ENCODE assay signal across 8 cellular contexts in the genomic region with DNA sequence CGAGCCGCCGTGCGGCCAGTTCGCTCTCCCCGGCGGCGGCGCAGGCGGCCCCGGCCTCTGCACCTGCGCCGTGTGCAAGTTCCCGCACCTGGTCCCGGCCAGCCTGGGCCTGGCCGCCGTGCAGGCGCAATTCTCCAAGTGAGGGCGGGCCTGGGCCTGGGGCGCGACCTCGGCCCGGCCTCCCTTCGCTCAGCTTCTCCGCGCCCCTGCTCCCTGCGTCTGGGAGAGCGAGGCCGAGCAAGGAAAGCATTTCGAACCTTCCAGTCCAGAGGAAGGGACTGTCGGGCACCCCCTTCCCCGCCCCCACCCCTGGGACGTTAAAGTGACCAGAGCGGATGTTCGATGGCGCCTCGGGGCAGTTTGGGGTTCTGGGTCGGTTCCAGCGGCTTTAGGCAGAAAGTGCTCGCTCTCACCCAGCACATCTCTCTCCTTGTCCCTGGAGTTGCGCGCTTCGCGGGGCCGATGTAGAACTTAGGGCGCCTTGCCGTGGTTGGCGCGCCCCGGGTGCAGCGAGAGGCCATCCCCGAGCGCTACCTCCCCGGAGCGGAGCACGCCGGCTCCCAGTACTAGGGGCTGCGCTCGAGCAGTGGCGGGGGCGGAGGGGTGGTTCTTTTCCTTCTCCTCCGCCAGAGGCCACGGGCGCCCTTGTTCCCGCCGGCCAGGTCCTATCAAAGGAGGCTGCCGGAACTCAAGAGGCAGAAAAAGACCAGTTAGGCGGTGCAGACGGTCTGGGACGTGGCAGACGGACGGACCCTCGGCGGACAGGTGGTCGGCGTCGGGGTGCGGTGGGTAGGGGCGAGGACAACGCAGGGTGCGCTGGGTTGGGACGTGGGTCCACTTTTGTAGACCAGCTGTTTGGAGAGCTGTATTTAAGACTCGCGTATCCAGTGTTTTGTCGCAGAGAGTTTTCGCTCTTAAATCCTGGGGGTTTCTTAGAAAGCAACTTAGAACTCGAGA. TPM values are rescaled to one million over a fixed set of nuclear protein-coding genes. Genes with fewer than 3 reads are reported as not detected.
DNase-seq lines count a peak whose midpoint lies in the region; ATAC-seq and TF ChIP-seq lines count a peak whose summit lies in the region.

No MANE protein-coding gene starts in this region.

- H3K9me2 ChIP-seq in GM23338 (ENCODE audit: insufficient read depth) = no peaks in the 10 kb centered on the region

- H3K4me3 Mint-ChIP-seq in GM23338 = peak overlapping the region; percentile 72
- H3K4me3 Mint-ChIP-seq in activated T-helper 1 cell treated with anti-CD3 and anti-CD28 coated beads, Interleukin-12 subunit alpha, Interleukin-12 subunit beta, Interleukin-2, Interleukin-4 antibody, amounts not matched to agents 30 ng/mL and 10 ng/mL and 1 ng/mL, durations not matched to agents 14 hours and 24 hours and 36 hours = peak overlapping the region; percentile 67

- H3K36me3 ChIP-seq in A673 (ENCODE audit: insufficient read depth, low read length, poor library complexity, severe bottlenecking) (no peaks in the 10 kb centered on the region), GM23338 (ENCODE audit: insufficient read depth) (no peaks in the 10 kb centered on the region), iPS-15b (ENCODE audit: control insufficient read depth, insufficient read depth, low read length) (no peaks in the 10 kb centered on the region)

- no TSS peak for BruUV-seq in A673 (replicated peaks; lab: Mats Ljungman, UMichigan)

- no peaks in the 10 kb centered on the region for H3K4me1 ChIP-seq in A673 (ENCODE audit: insufficient read depth, low read length, poor library complexity, severe bottlenecking)
- peaks cover 38% of the 10 kb centered on the region for H3K4me1 ChIP-seq in GM23338 (ENCODE audit: insufficient read depth)
- peaks cover 23% of the 10 kb centered on the region for H3K4me1 ChIP-seq in iPS-15b (ENCODE audit: control insufficient read depth, insufficient read depth, low read length)

- TF ChIP-seq CTCF in A673 (conservative IDR thresholded peaks at IDR 0.05; ENCODE audit: low read depth, low read length) (no peak), GM23338 (conservative IDR thresholded peaks at IDR 0.05; ENCODE audit: low read depth in 2 of 2) (no peak), RWPE1 (conservative IDR thresholded peaks at IDR 0.05; ENCODE audit: low read depth) (no peak)

- H3K27ac ChIP-seq in A673 (ENCODE audit: low read depth, low read length, poor library complexity, severe bottlenecking) (no peak overlapping the region), GM23338 (ENCODE audit: low read depth) (no peak overlapping the region), RWPE1 (no peak overlapping the region)

- peak overlapping the region; percentile 93 for H2AFZ ChIP-seq in GM23338

- peaks cover 8% of the 10 kb centered on the region for H3K9me3 ChIP-seq in A673 (ENCODE audit: low read depth, low read length, poor library complexity, severe bottlenecking)
- no peaks in the 10 kb centered on the region for H3K9me3 ChIP-seq in iPS-15b (ENCODE audit: control insufficient read depth, insufficient read depth, low read length)

- H3K79me2 ChIP-seq in GM23338 (replicated peaks; ENCODE audit: insufficient read depth) = no peaks in the 10 kb centered on the region

- H3K27me3 Mint-ChIP-seq in GM23338 (ENCODE audit: insufficient read depth, low read depth, poor library complexity) = peaks cover 76% of the 10 kb centered on the region
- H3K27me3 Mint-ChIP-seq in activated T-helper 1 cell treated with anti-CD3 and anti-CD28 coated beads, Interleukin-12 subunit alpha, Interleukin-12 subunit beta, Interleukin-2, Interleukin-4 antibody, amounts not matched to agents 30 ng/mL and 10 ng/mL and 1 ng/mL, durations not matched to agents 14 hours and 24 hours and 36 hours (ENCODE audit: insufficient read depth) = peaks cover 71% of the 10 kb centered on the region

- H3K36me3 Mint-ChIP-seq in GM23338 (ENCODE audit: low read depth) = peaks cover 7% of the 10 kb centered on the region
- no peaks in the 10 kb centered on the region for H3K36me3 Mint-ChIP-seq in activated T-helper 1 cell treated with anti-CD3 and anti-CD28 coated beads, Interleukin-12 subunit alpha, Interleukin-12 subunit beta, Interleukin-2, Interleukin-4 antibody, amounts not matched to agents 30 ng/mL and 10 ng/mL and 1 ng/mL, durations not matched to agents 14 hours and 24 hours and 36 hours (ENCODE audit: low read depth)

- H3K27me3 ChIP-seq in A673 (replicated peaks; ENCODE audit: insufficient read depth, low read depth, low read length, poor library complexity) = peaks cover 99% of the 10 kb centered on the region
- peaks cover 96% of the 10 kb centered on the region for H3K27me3 ChIP-seq in GM23338 (ENCODE audit: insufficient read depth)
- peaks cover 96% of the 10 kb centered on the region for H3K27me3 ChIP-seq in iPS-15b (ENCODE audit: control insufficient read depth, insufficient read depth, low read length)

- peak overlapping the region; percentile 10 for H3K4me3 ChIP-seq in A673 (ENCODE audit: low read depth, low read length, poor library complexity, severe bottlenecking)
- H3K4me3 ChIP-seq in GM23338 = peak overlapping the region; percentile 63
- peak overlapping the region; percentile 45 for H3K4me3 ChIP-seq in iPS-15b (ENCODE audit: low read depth, low read length)

- peak; percentile 10 for DNase-seq in A673 (ENCODE audit: low spot score)
- DNase-seq in GM23338 (ENCODE audit: low spot score) = peak; percentile 69
- no peak for DNase-seq in activated T-helper 1 cell treated with anti-CD3 and anti-CD28 coated beads, Interleukin-12 subunit alpha, Interleukin-12 subunit beta, Interleukin-2, Interleukin-4 antibody, amounts not matched to agents 30 ng/mL and 10 ng/mL and 1 ng/mL, durations not matched to agents 14 hours and 24 hours and 36 hours (ENCODE audit: low spot score)
- peak; percentile 1 to 26 for DNase-seq in stimulated activated CD4-positive, alpha-beta T cell treated with anti-CD3 and anti-CD28 coated beads, Interleukin-2, amount 100 ng/mL, for 48 hours
- no peak for DNase-seq in SKM-1 treated with dmso at 0.1 percent for 144 hours (lab: John Stamatoyannopoulos, UW; ENCODE audit: unreplicated experiment)
- no peak for DNase-seq in RWPE1 (ENCODE audit: low spot score)

- no peaks in the 10 kb centered on the region; the same call in 1 of the 2 replicates for H4K20me1 ChIP-seq in GM23338 (replicated peaks; ENCODE audit: insufficient read depth)

- H3F3A ChIP-seq in GM23338 (replicated peaks; ENCODE audit: low read depth) = peaks cover 5% of the 10 kb centered on the region; the same call in 1 of the 2 replicates

- CTCF ChIA-PET in A673 (lab: Charles Lee) (no interaction called here), RWPE1 (lab: Yijun Ruan, JAX) (interaction anchor here (0.6 kb wide), 2 partner anchors 18 to 57 kb away, joined by 4 to 8 read pairs; no protein-coding TSS in a partner anchor)

- ATAC-seq in GM23338 (peak; percentile 40), GM21576 (IDR thresholded peaks at IDR 0.05; ENCODE audit: unreplicated experiment) (no peak)

- no peak overlapping the region for H3K9ac ChIP-seq in iPS-15b (ENCODE audit: low read depth, low read length)

- peaks cover 49% of the 10 kb centered on the region for H3K4me1 Mint-ChIP-seq in GM23338
- H3K4me1 Mint-ChIP-seq in activated T-helper 1 cell treated with anti-CD3 and anti-CD28 coated beads, Interleukin-12 subunit alpha, Interleukin-12 subunit beta, Interleukin-2, Interleukin-4 antibody, amounts not matched to agents 30 ng/mL and 10 ng/mL and 1 ng/mL, durations not matched to agents 14 hours and 24 hours and 36 hours (ENCODE audit: low read depth) = peaks cover 11% of the 10 kb centered on the region

- intact Hi-C loops in A673 (cut with micrococcal nuclease; ENCODE audit: unreplicated experiment) = no loop called here
- intact Hi-C loops in activated T-helper 1 cell treated with anti-CD3 and anti-CD28 coated beads, Interleukin-12 subunit alpha, Interleukin-12 subunit beta, Interleukin-2, Interleukin-4 antibody, amounts not matched to agents 30 ng/mL and 10 ng/mL and 1 ng/mL, durations not matched to agents 14 hours and 24 hours and 36 hours (cut with micrococcal nuclease) = loop anchor here (2.0 kb wide), 1 partner anchor 42 kb away; no protein-coding TSS in a partner anchor

- peak overlapping the region; percentile 89 for H3K4me2 ChIP-seq in GM23338

- no peak overlapping the region for H3K27ac Mint-ChIP-seq in GM23338
- H3K27ac Mint-ChIP-seq in activated T-helper 1 cell treated with anti-CD3 and anti-CD28 coated beads, Interleukin-12 subunit alpha, Interleukin-12 subunit beta, Interleukin-2, Interleukin-4 antibody, amounts not matched to agents 30 ng/mL and 10 ng/mL and 1 ng/mL, durations not matched to agents 14 hours and 24 hours and 36 hours = no peak overlapping the region

- peaks cover 14% of the 10 kb centered on the region for H3K9me3 Mint-ChIP-seq in GM23338
- H3K9me3 Mint-ChIP-seq in activated T-helper 1 cell treated with anti-CD3 and anti-CD28 coated beads, Interleukin-12 subunit alpha, Interleukin-12 subunit beta, Interleukin-2, Interleukin-4 antibody, amounts not matched to agents 30 ng/mL and 10 ng/mL and 1 ng/mL, durations not matched to agents 14 hours and 24 hours and 36 hours = no peaks in the 10 kb centered on the region

- POLR2A ChIA-PET in A673 (lab: Charles Lee; ENCODE audit: low non-redundant PET) (no interaction called here), RWPE1 (lab: Yijun Ruan, JAX; ENCODE audit: low non-redundant PET) (no interaction called here)

TF ChIP-seq in GM23338, 12 proteins besides CTCF, POLR2A, EP300 and RAD21:
- TF ChIP-seq POLR2AphosphoS5 (IDR thresholded peaks at IDR 0.05; ENCODE audit: low read depth) = no peak
- no peak for TF ChIP-seq JUNB (IDR thresholded peaks at IDR 0.05; ENCODE audit: unreplicated experiment)
- TF ChIP-seq EZH2 (IDR thresholded peaks at IDR 0.05; ENCODE audit: low read depth, unreplicated experiment) = peak; percentile 79
TF ChIP-seq in GM23338: peak in this region for 1.

RNA-seq across cellular contexts. Expression of a gene that starts 1.3 kb away (rescaled TPM):
- total RNA-seq in A673 (2021) = not detected in 2 replicates
- total RNA-seq in GM23338 (2014; rRNA removed; shearing (Covaris generic)) = 0.14 and 0.19 TPM in 2 replicates
- polyA plus RNA-seq in GM23338 (2016; fragmentation: Nextera tagmentation; extraction: Ambion mirVana) = 0.81 and 2.0 TPM in 2 replicates
- total RNA-seq in activated T-helper 1 cell treated with anti-CD3 and anti-CD28 coated beads, Interleukin-12 subunit alpha, Interleukin-12 subunit beta, Interleukin-2, Interleukin-4 antibody, amounts not matched to agents 30 ng/mL and 10 ng/mL and 1 ng/mL, durations not matched to agents 14 hours and 24 hours and 36 hours = not detected in 2 replicates

RNA-seq across cellular contexts. Expression of a gene that starts 45.5 kb away (rescaled TPM):
- total RNA-seq in A673 (2021) = not detected in 2 replicates
- 0.04 and 1.4 TPM in 2 replicates for total RNA-seq in GM23338 (2014; rRNA removed; shearing (Covaris generic))
- 0.09 and 0.15 TPM in 2 replicates for polyA plus RNA-seq in GM23338 (2016; fragmentation: Nextera tagmentation; extraction: Ambion mirVana)
- not detected in 2 replicates for total RNA-seq in activated T-helper 1 cell treated with anti-CD3 and anti-CD28 coated beads, Interleukin-12 subunit alpha, Interleukin-12 subunit beta, Interleukin-2, Interleukin-4 antibody, amounts not matched to agents 30 ng/mL and 10 ng/mL and 1 ng/mL, durations not matched to agents 14 hours and 24 hours and 36 hours

Comparison
In these comparisons a context has a peak if more than half of its experiments do, and no peak if none do; other contexts are left out.
1. DNase-seq: peak in A673 (single experiment), GM23338 (single experiment) and stimulated activated CD4-positive, alpha-beta T cell treated with anti-CD3 and anti-CD28 coated beads, Interleukin-2, amount 100 ng/mL, for 48 hours (2 of 2); none in activated T-helper 1 cell treated with anti-CD3 and anti-CD28 coated beads, Interleukin-12 subunit alpha, Interleukin-12 subunit beta, Interleukin-2, Interleukin-4 antibody, amounts not matched to agents 30 ng/mL and 10 ng/mL and 1 ng/mL, durations not matched to agents 14 hours and 24 hours and 36 hours (single experiment), SKM-1 treated with dmso at 0.1 percent for 144 hours (single experiment) and RWPE1 (single experiment).
2. H3K4me3 ChIP-seq: peak in every context shown above with its lines; median percentile 63 in GM23338; 45 in iPS-15b; 10 in A673.